27 cellular contexts compared by ENCODE assay signal in the genomic region with DNA sequence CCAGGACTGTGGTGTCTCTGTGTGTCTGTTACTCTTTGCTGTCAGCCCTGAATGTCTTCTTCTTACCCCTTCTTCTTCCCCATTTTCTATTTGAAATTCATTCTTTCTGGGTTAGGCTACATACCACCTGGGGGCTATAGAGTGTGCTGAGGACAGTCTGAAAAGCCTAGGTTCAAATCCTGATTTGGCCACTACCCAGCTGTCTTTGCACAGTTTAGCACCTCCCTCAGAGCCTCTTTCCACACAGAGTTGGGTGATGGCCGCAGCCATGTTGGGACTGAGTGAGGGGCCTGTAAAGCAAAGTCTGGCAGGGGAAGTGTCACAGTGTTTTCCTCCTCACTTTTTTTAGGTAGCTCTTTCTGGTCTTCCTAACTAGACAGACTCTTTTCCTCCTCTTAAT.
DNase-seq lines count a peak whose midpoint lies in the region; ATAC-seq and TF ChIP-seq lines count a peak whose summit lies in the region.
"Had no signal": no experiment of that assay in that cellular context is flagged by ENCODE, and none has a peak within 500 bp of the region (broad histone marks: within the 10 kb centered on the region; RNA-seq: fewer than 3 reads in every experiment).

No MANE protein-coding gene starts in this region.

- no peaks in the 10 kb centered on the region for H3K4me1 Mint-ChIP-seq in activated CD8-positive, alpha-beta memory T cell treated with anti-CD3 and anti-CD28 coated beads, Interleukin-2, amount 10 ng/mL, durations not matched to agents 7 days and 5 days
- no peaks in the 10 kb centered on the region for H3K4me1 Mint-ChIP-seq in activated CD4-positive, alpha-beta T cell treated with anti-CD3 and anti-CD28 coated beads, Interleukin-2, amount 10 ng/mL, durations not matched to agents 24 days and 14 days
- peaks cover 17% of the 10 kb centered on the region for H3K4me1 Mint-ChIP-seq in HFFc6 (ENCODE audit: low read depth)

- peaks cover 3% of the 10 kb centered on the region for H3K36me3 Mint-ChIP-seq in activated CD8-positive, alpha-beta memory T cell treated with anti-CD3 and anti-CD28 coated beads, Interleukin-2, amount 10 ng/mL, durations not matched to agents 7 days and 5 days
- H3K36me3 Mint-ChIP-seq in activated CD4-positive, alpha-beta T cell treated with anti-CD3 and anti-CD28 coated beads, Interleukin-2, amount 10 ng/mL, durations not matched to agents 24 days and 14 days (ENCODE audit: low read depth), result no peaks in the 10 kb centered on the region
- H3K36me3 Mint-ChIP-seq in HFFc6 (ENCODE audit: low read depth), result peaks cover 8% of the 10 kb centered on the region
- H3K36me3 Mint-ChIP-seq: natural killer cell treated with Interleukin-12 subunit alpha and Interleukin-12 subunit beta and Interleukin-15 and Interleukin-18, amount 100 ng/mL, for 72 hours had no signal

- WGBS in HUES64, result 100% methylated on average over 1 of the region's 1 CpG

- H3K9ac ChIP-seq in HUES64 (ENCODE audit: low read depth, low read length), result peak overlapping the region; percentile 12; the same call in 1 of the 2 replicates

- intact Hi-C loops in sciatic nerve (cut with DNase I), result no loop called here
- intact Hi-C loops in activated CD4-positive, alpha-beta T cell treated with anti-CD3 and anti-CD28 coated beads, Interleukin-2, amount 10 ng/mL, durations not matched to agents 24 days and 14 days (cut with micrococcal nuclease), result no loop called here

- no peak for ATAC-seq in activated CD8-positive, alpha-beta memory T cell treated with anti-CD3 and anti-CD28 coated beads, Interleukin-2, amount 10 ng/mL, durations not matched to agents 7 days and 5 days
- peak; percentile 11 for ATAC-seq in sciatic nerve
- no peak for ATAC-seq in GM21367 (IDR thresholded peaks at IDR 0.05; ENCODE audit: unreplicated experiment)
- ATAC-seq: activated CD8-positive, alpha-beta T cell treated with anti-CD3 and anti-CD28 coated beads, Interleukin-2, amount 10 ng/mL, durations not matched to agents 7 days and 5 days; activated naive CD4-positive, alpha-beta T cell treated with anti-CD3 and anti-CD28 coated beads, Interleukin-2, amount 50 U/mL, for 72 hours; mucosa of descending colon had no signal

- no peak overlapping the region for H3K4me3 ChIP-seq in HUES64 (ENCODE audit: low read length)
- H3K4me3 ChIP-seq: colonic mucosa, lower lobe of right lung, mucosa of descending colon, PC-9, suprapubic skin had no signal

- no peaks in the 10 kb centered on the region for H3K36me3 ChIP-seq in HUES64 (ENCODE audit: insufficient read depth, low read length)
- H3K36me3 ChIP-seq: colonic mucosa, lower lobe of right lung, suprapubic skin had no signal

- no peak overlapping the region for H3K27ac Mint-ChIP-seq in activated CD8-positive, alpha-beta memory T cell treated with anti-CD3 and anti-CD28 coated beads, Interleukin-2, amount 10 ng/mL, durations not matched to agents 7 days and 5 days
- no peak overlapping the region for H3K27ac Mint-ChIP-seq in activated CD4-positive, alpha-beta T cell treated with anti-CD3 and anti-CD28 coated beads, Interleukin-2, amount 10 ng/mL, durations not matched to agents 24 days and 14 days
- no peak overlapping the region for H3K27ac Mint-ChIP-seq in HFFc6
- H3K27ac Mint-ChIP-seq: activated CD8-positive, alpha-beta T cell treated with anti-CD3 and anti-CD28 coated beads, Interleukin-2, amount 10 ng/mL, durations not matched to agents 7 days and 5 days; natural killer cell treated with Interleukin-12 subunit alpha and Interleukin-12 subunit beta and Interleukin-15 and Interleukin-18, amount 100 ng/mL, for 72 hours had no signal

- no peak overlapping the region for H3K4me3 Mint-ChIP-seq in activated CD8-positive, alpha-beta memory T cell treated with anti-CD3 and anti-CD28 coated beads, Interleukin-2, amount 10 ng/mL, durations not matched to agents 7 days and 5 days
- H3K4me3 Mint-ChIP-seq in activated CD4-positive, alpha-beta T cell treated with anti-CD3 and anti-CD28 coated beads, Interleukin-2, amount 10 ng/mL, durations not matched to agents 24 days and 14 days, result no peak overlapping the region
- H3K4me3 Mint-ChIP-seq in HFFc6, result no peak overlapping the region
- H3K4me3 Mint-ChIP-seq: activated CD8-positive, alpha-beta T cell treated with anti-CD3 and anti-CD28 coated beads, Interleukin-2, amount 10 ng/mL, durations not matched to agents 7 days and 5 days; natural killer cell treated with Interleukin-12 subunit alpha and Interleukin-12 subunit beta and Interleukin-15 and Interleukin-18, amount 100 ng/mL, for 72 hours had no signal

- peaks cover 3% of the 10 kb centered on the region for H3K9me3 Mint-ChIP-seq in activated CD8-positive, alpha-beta memory T cell treated with anti-CD3 and anti-CD28 coated beads, Interleukin-2, amount 10 ng/mL, durations not matched to agents 7 days and 5 days (ENCODE audit: low read depth)
- H3K9me3 Mint-ChIP-seq in activated CD4-positive, alpha-beta T cell treated with anti-CD3 and anti-CD28 coated beads, Interleukin-2, amount 10 ng/mL, durations not matched to agents 24 days and 14 days, result no peaks in the 10 kb centered on the region
- no peaks in the 10 kb centered on the region for H3K9me3 Mint-ChIP-seq in HFFc6
- H3K9me3 Mint-ChIP-seq: natural killer cell treated with Interleukin-12 subunit alpha and Interleukin-12 subunit beta and Interleukin-15 and Interleukin-18, amount 100 ng/mL, for 72 hours had no signal

- H3K27me3 ChIP-seq in HUES64 (ENCODE audit: insufficient read depth, low read length), result no peaks in the 10 kb centered on the region
- H3K27me3 ChIP-seq: colonic mucosa, suprapubic skin had no signal

- no peak for TF ChIP-seq CTCF in HFFc6 (IDR thresholded peaks at IDR 0.05)

- peaks cover 26% of the 10 kb centered on the region for H3K4me1 ChIP-seq in HUES64 (ENCODE audit: insufficient read depth, low read length)
- H3K4me1 ChIP-seq: colonic mucosa had no signal

- peak; percentile 26 for DNase-seq in activated CD8-positive, alpha-beta memory T cell treated with anti-CD3 and anti-CD28 coated beads, Interleukin-2, amount 10 ng/mL, durations not matched to agents 7 days and 5 days
- no peak for DNase-seq in activated CD8-positive, alpha-beta memory T cell treated with anti-CD3 and anti-CD28 coated beads, Interleukin-2, amount 50 U/mL, for 48 hours
- no peak for DNase-seq in sciatic nerve (ENCODE audit: low spot score)
- no peak for DNase-seq in activated CD4-positive, alpha-beta T cell treated with anti-CD3 and anti-CD28 coated beads, Interleukin-2, amount 10 ng/mL, durations not matched to agents 24 days and 14 days
- no peak for DNase-seq in HFFc6
- DNase-seq: activated CD8-positive, alpha-beta T cell treated with anti-CD3 and anti-CD28 coated beads, Interleukin-2, amount 10 ng/mL, durations not matched to agents 7 days and 5 days; activated effector memory CD4-positive, alpha-beta T cell treated with Interleukin-2 at 50 U/mL for 16 hours; activated T-cell treated with anti-CD3 and anti-CD28 coated beads for 4 hours; colonic mucosa; DND-41; effector memory CD4-positive, alpha-beta T cell; erythroblast; GF-D8; GOT3; KBM-7; lower lobe of right lung; NCI-H526; PC-9; SIG-M5; stimulated activated naive CD4-positive, alpha-beta T cell treated with Interleukin-2 at 50 U/mL for 16 hours had no signal

- no peaks in the 10 kb centered on the region for H3K27me3 Mint-ChIP-seq in activated CD8-positive, alpha-beta memory T cell treated with anti-CD3 and anti-CD28 coated beads, Interleukin-2, amount 10 ng/mL, durations not matched to agents 7 days and 5 days
- no peaks in the 10 kb centered on the region for H3K27me3 Mint-ChIP-seq in activated CD4-positive, alpha-beta T cell treated with anti-CD3 and anti-CD28 coated beads, Interleukin-2, amount 10 ng/mL, durations not matched to agents 24 days and 14 days
- H3K27me3 Mint-ChIP-seq in HFFc6 (ENCODE audit: insufficient read depth), result no peaks in the 10 kb centered on the region; the same call in 1 of the 2 replicates
- H3K27me3 Mint-ChIP-seq: natural killer cell treated with Interleukin-12 subunit alpha and Interleukin-12 subunit beta and Interleukin-15 and Interleukin-18, amount 100 ng/mL, for 72 hours had no signal

- peaks cover 9% of the 10 kb centered on the region; the same call in 1 of the 2 replicates for H3K9me3 ChIP-seq in HUES64 (ENCODE audit: insufficient read depth, low read depth, low read length)
- H3K9me3 ChIP-seq: colonic mucosa, lower lobe of right lung, mucosa of descending colon, suprapubic skin had no signal

- CTCF ChIA-PET in activated CD8-positive, alpha-beta memory T cell treated with anti-CD3 and anti-CD28 coated beads, Interleukin-2, amount 10 ng/mL, durations not matched to agents 7 days and 5 days (lab: Charles Lee), result no interaction called here

- peak overlapping the region; percentile 63; the same call in 1 of the 2 replicates for H3K27ac ChIP-seq in HUES64 (ENCODE audit: low read depth, low read length)
- peak overlapping the region; percentile 41 for H3K27ac ChIP-seq in cingulate gyrus (ENCODE audit: low read depth, low read length)
- H3K27ac ChIP-seq: colonic mucosa, lower lobe of right lung, PC-9, suprapubic skin had no signal
